In genomic region chr2:167981945-167982344, GRCh38 we compare ENCODE assay signal across 28 cellular contexts.
"Had no signal": no experiment of that assay in that cellular context is flagged by ENCODE, and none has a peak within 500 bp of the region (broad histone marks: within the 10 kb centered on the region; RNA-seq: fewer than 3 reads in every experiment).

No MANE protein-coding gene starts in this region.

- H3K4me3 Mint-ChIP-seq: stimulated activated effector memory CD8-positive, alpha-beta T cell treated with anti-CD3 and anti-CD28 coated beads, Interleukin-12 subunit alpha, Interleukin-12 subunit beta, amount 100 ng/mL, for 72 hours; stimulated activated memory B cell treated with anti-CD40 and anti-IgM and Interleukin-4, amounts not matched to agents 10 μg/mL and 1 μg/mL and 100 μg/mL, for 72 hours; stimulated activated naive B cell treated with anti-CD40 and anti-IgM and Interleukin-4, amounts not matched to agents 10 μg/mL and 1 μg/mL and 100 μg/mL, for 72 hours; stimulated activated naive CD8-positive, alpha-beta T cell treated with anti-CD3 and anti-CD28 coated beads, Interleukin-15, amount 100 ng/mL, for 72 hours; stimulated activated naive CD8-positive, alpha-beta T cell treated with anti-CD3 and anti-CD28 coated beads, Interleukin-15, Interleukin-2, amounts not matched to agents 100 ng/mL and 50 ng/mL, for 24 hours; type B pancreatic cell had no signal

- ATAC-seq: stimulated activated effector memory CD8-positive, alpha-beta T cell treated with anti-CD3 and anti-CD28 coated beads, Interleukin-12 subunit alpha, Interleukin-12 subunit beta, amount 100 ng/mL, for 72 hours; stimulated activated memory B cell treated with anti-CD40 and anti-IgM and Interleukin-4, amounts not matched to agents 10 μg/mL and 1 μg/mL and 100 μg/mL, for 72 hours; stimulated activated naive B cell treated with anti-CD40 and anti-IgM and Interleukin-4, amounts not matched to agents 10 μg/mL and 1 μg/mL and 100 μg/mL, for 72 hours; stimulated activated naive CD8-positive, alpha-beta T cell treated with anti-CD3 and anti-CD28 coated beads, Interleukin-15, amount 100 ng/mL, for 72 hours; stimulated activated naive CD8-positive, alpha-beta T cell treated with anti-CD3 and anti-CD28 coated beads, Interleukin-15, Interleukin-2, amounts not matched to agents 100 U/mL and 50 U/mL, for 24 hours; upper lobe of right lung had no signal

- H3K27ac Mint-ChIP-seq: stimulated activated effector memory CD8-positive, alpha-beta T cell treated with anti-CD3 and anti-CD28 coated beads, Interleukin-12 subunit alpha, Interleukin-12 subunit beta, amount 100 ng/mL, for 72 hours; stimulated activated memory B cell treated with anti-CD40 and anti-IgM and Interleukin-4, amounts not matched to agents 10 μg/mL and 1 μg/mL and 100 μg/mL, for 72 hours; stimulated activated naive B cell treated with anti-CD40 and anti-IgM and Interleukin-4, amounts not matched to agents 10 μg/mL and 1 μg/mL and 100 μg/mL, for 72 hours; stimulated activated naive CD8-positive, alpha-beta T cell treated with anti-CD3 and anti-CD28 coated beads, Interleukin-15, Interleukin-2, amounts not matched to agents 100 ng/mL and 50 ng/mL, for 24 hours; type B pancreatic cell had no signal

- DNase-seq: stimulated activated CD4-positive, alpha-beta T cell treated with anti-CD3 and anti-CD28 coated beads, Interleukin-2, amount 100 ng/mL, for 48 hours; stimulated activated CD4-positive, alpha-beta T cell treated with anti-CD3 and anti-CD28 coated beads, Interleukin-4, amount 100 ng/mL, for 1 hour; stimulated activated CD4-positive, alpha-beta T cell treated with anti-CD3 and anti-CD28 coated beads, Interleukin-4, amount 100 ng/mL, for 24 hours; stimulated activated CD4-positive, alpha-beta T cell treated with anti-CD3 and anti-CD28 coated beads, Interleukin-4, amount 100 ng/mL, for 4 hours; stimulated activated CD8-positive, alpha-beta memory T cell treated with anti-CD3 and anti-CD28 coated beads, Interleukin-4, amount 100 ng/mL, for 48 hours; stimulated activated naive B cell treated with anti-CD40 and anti-IgM and Interleukin-4, amounts not matched to agents 10 μg/mL and 1 μg/mL and 100 μg/mL, for 72 hours; stimulated activated naive CD4-positive, alpha-beta T cell; stimulated activated naive CD4-positive, alpha-beta T cell treated with Interleukin-2 at 50 U/mL for 16 hours; stimulated activated naive CD8-positive, alpha-beta T cell treated with anti-CD3 and anti-CD28 coated beads, Interleukin-15, amount 100 ng/mL, for 72 hours; stimulated activated naive CD8-positive, alpha-beta T cell treated with anti-CD3 and anti-CD28 coated beads, Interleukin-15, Interleukin-2, amounts not matched to agents 100 U/mL and 50 U/mL, for 24 hours; stomach; substantia nigra; testis; thyroid gland; tibial artery; transverse colon; trophoblast cell; upper lobe of left lung; upper lobe of right lung; uterus had no signal

- H3K9me3 ChIP-seq: stomach, suprapubic skin, testis, thoracic aorta, thyroid gland, tibial artery, tibial nerve, transverse colon, upper lobe of left lung, upper lobe of right lung, uterus, vagina had no signal

- H3K27me3 ChIP-seq: stomach, suprapubic skin, testis, thyroid gland, tibial artery, tibial nerve, transverse colon, upper lobe of left lung, upper lobe of right lung, uterus, vagina had no signal

- H3K4me1 ChIP-seq: suprapubic skin, testis, thyroid gland, tibial nerve, transverse colon, upper lobe of left lung, upper lobe of right lung, uterus, vagina had no signal

- H3K27ac ChIP-seq: stomach, suprapubic skin, testis, thoracic aorta, thyroid gland, tibial artery, tibial nerve, transverse colon, upper lobe of left lung, upper lobe of right lung, uterus, vagina had no signal

- H3K9me3 Mint-ChIP-seq: stimulated activated effector memory CD8-positive, alpha-beta T cell treated with anti-CD3 and anti-CD28 coated beads, Interleukin-12 subunit alpha, Interleukin-12 subunit beta, amount 100 ng/mL, for 72 hours; stimulated activated memory B cell treated with anti-CD40 and anti-IgM and Interleukin-4, amounts not matched to agents 10 μg/mL and 1 μg/mL and 100 μg/mL, for 72 hours; stimulated activated naive B cell treated with anti-CD40 and anti-IgM and Interleukin-4, amounts not matched to agents 10 μg/mL and 1 μg/mL and 100 μg/mL, for 72 hours; stimulated activated naive CD8-positive, alpha-beta T cell treated with anti-CD3 and anti-CD28 coated beads, Interleukin-15, Interleukin-2, amounts not matched to agents 100 ng/mL and 50 ng/mL, for 24 hours; type B pancreatic cell had no signal

- H3K4me1 Mint-ChIP-seq: stimulated activated memory B cell treated with anti-CD40 and anti-IgM and Interleukin-4, amounts not matched to agents 10 μg/mL and 1 μg/mL and 100 μg/mL, for 72 hours; stimulated activated naive CD8-positive, alpha-beta T cell treated with anti-CD3 and anti-CD28 coated beads, Interleukin-15, amount 100 ng/mL, for 72 hours had no signal

- H3K27me3 Mint-ChIP-seq: stimulated activated memory B cell treated with anti-CD40 and anti-IgM and Interleukin-4, amounts not matched to agents 10 μg/mL and 1 μg/mL and 100 μg/mL, for 72 hours; stimulated activated naive B cell treated with anti-CD40 and anti-IgM and Interleukin-4, amounts not matched to agents 10 μg/mL and 1 μg/mL and 100 μg/mL, for 72 hours; stimulated activated naive CD8-positive, alpha-beta T cell treated with anti-CD3 and anti-CD28 coated beads, Interleukin-15, amount 100 ng/mL, for 72 hours; stimulated activated naive CD8-positive, alpha-beta T cell treated with anti-CD3 and anti-CD28 coated beads, Interleukin-15, Interleukin-2, amounts not matched to agents 100 ng/mL and 50 ng/mL, for 24 hours; type B pancreatic cell had no signal

- H3K36me3 ChIP-seq: thoracic aorta, thyroid gland, tibial artery, upper lobe of left lung, upper lobe of right lung, uterus, vagina had no signal

- H3K4me3 ChIP-seq: stomach, suprapubic skin, testis, thoracic aorta, thyroid gland, tibial artery, tibial nerve, transverse colon, upper lobe of left lung, upper lobe of right lung, uterus, vagina had no signal
